In the genomic region with DNA sequence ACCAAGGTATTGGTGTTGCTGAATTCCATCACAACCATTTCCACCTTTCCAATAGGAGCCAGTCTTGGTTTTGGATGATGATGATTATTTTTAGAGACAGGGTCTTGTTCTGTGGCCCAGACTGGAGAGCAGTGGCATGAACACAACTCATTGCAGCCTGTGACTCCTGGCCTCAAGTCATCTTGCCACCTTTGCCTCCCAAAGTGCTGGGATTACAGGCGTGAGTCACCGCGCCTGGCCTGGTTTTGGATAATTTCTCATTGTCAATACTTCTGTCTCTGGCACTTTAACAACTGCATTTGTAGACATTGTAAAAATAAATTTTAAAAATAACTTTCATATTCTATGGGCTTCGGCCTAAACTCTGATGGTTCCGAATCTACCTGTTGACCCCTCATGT, we compare ENCODE assay signal across 16 cellular contexts. TPM values are rescaled to one million over a fixed set of nuclear protein-coding genes. Genes with fewer than 3 reads are reported as not detected.
A peak's percentile ranks its signal among the peaks of the same experiment; 100 is the strongest.
DNase-seq lines count a peak whose midpoint lies in the region; ATAC-seq and TF ChIP-seq lines count a peak whose summit lies in the region.
"Had no signal": no experiment of that assay in that cellular context is flagged by ENCODE, and none has a peak within 500 bp of the region (broad histone marks: within the 10 kb centered on the region; RNA-seq: fewer than 3 reads in every experiment).

No MANE protein-coding gene starts in this region.

- peak overlapping the region; percentile 93 for H3K27ac Mint-ChIP-seq in activated CD4-positive, alpha-beta T cell treated with anti-CD3 and anti-CD28 coated beads, Interleukin-2, amount 10 ng/mL, durations not matched to agents 24 days and 14 days
- peak overlapping the region; percentile 98 for H3K27ac Mint-ChIP-seq in activated T-helper 17 cell treated with anti-CD3 and anti-CD28 coated beads, Interleukin-2, amount 50 U/mL, for 72 hours
- peak overlapping the region; percentile 24 to 93 (median 82) for H3K27ac Mint-ChIP-seq in naive thymus-derived CD8-positive, alpha-beta T cell
- no peak overlapping the region for H3K27ac Mint-ChIP-seq in nephron progenitor cell
- H3K27ac Mint-ChIP-seq: stimulated activated naive B cell treated with anti-CD40 and anti-IgM and Interleukin-4, amounts not matched to agents 10 μg/mL and 1 μg/mL and 100 μg/mL, for 72 hours had no signal

- TF ChIP-seq CTCF in nephron progenitor cell (IDR thresholded peaks at IDR 0.05) (no peak), uterus (IDR thresholded peaks at IDR 0.05) (no peak), PC-3 (conservative IDR thresholded peaks at IDR 0.05; ENCODE audit: low read depth, low read length) (no peak)

- H3K36me3 ChIP-seq in uterus (no peaks in the 10 kb centered on the region), PC-3 (ENCODE audit: low read depth, low read length) (no peaks in the 10 kb centered on the region)
- H3K36me3 ChIP-seq: cardiac muscle cell had no signal

- CTCF ChIA-PET in PC-3 (lab: Charles Lee): no interaction called here

- H3K4me2 ChIP-seq in PC-3 (ENCODE audit: low read length): no peak overlapping the region

- H3K4me3 ChIP-seq in uterus: no peak overlapping the region
- no peak overlapping the region for H3K4me3 ChIP-seq in PC-3 (ENCODE audit: low read length)
- H3K4me3 ChIP-seq: cardiac muscle cell had no signal

- no peaks in the 10 kb centered on the region for H3K9me2 ChIP-seq in PC-3 (replicated peaks; ENCODE audit: low read length)

- no peak overlapping the region for H3K9ac ChIP-seq in PC-3 (ENCODE audit: low read length)

- no peaks in the 10 kb centered on the region for H3K27me3 Mint-ChIP-seq in activated CD4-positive, alpha-beta T cell treated with anti-CD3 and anti-CD28 coated beads, Interleukin-2, amount 10 ng/mL, durations not matched to agents 24 days and 14 days
- H3K27me3 Mint-ChIP-seq in activated T-helper 17 cell treated with anti-CD3 and anti-CD28 coated beads, Interleukin-2, amount 50 U/mL, for 72 hours: no peaks in the 10 kb centered on the region
- no peaks in the 10 kb centered on the region for H3K27me3 Mint-ChIP-seq in naive thymus-derived CD8-positive, alpha-beta T cell
- no peaks in the 10 kb centered on the region for H3K27me3 Mint-ChIP-seq in nephron progenitor cell (ENCODE audit: low read depth, poor library complexity)
- H3K27me3 Mint-ChIP-seq: stimulated activated naive B cell treated with anti-CD40 and anti-IgM and Interleukin-4, amounts not matched to agents 10 μg/mL and 1 μg/mL and 100 μg/mL, for 72 hours had no signal

- no peak for DNase-seq in activated CD4-positive, alpha-beta T cell treated with anti-CD3 and anti-CD28 coated beads, Interleukin-2, amount 10 ng/mL, durations not matched to agents 24 days and 14 days
- DNase-seq in activated CD4-positive, alpha-beta T cell treated with anti-CD3 and anti-CD28 coated beads, Interleukin-2, amount 50 U/mL, for 1 hour: no peak
- DNase-seq in Daoy (ENCODE audit: low read depth): peak; percentile 56
- DNase-seq in naive thymus-derived CD8-positive, alpha-beta T cell: no peak
- DNase-seq in nephron progenitor cell: no peak
- DNase-seq in uterus: no peak
- no peak for DNase-seq in PC-3
- DNase-seq: DMS79; endodermal cell; left colon; NCI-H1930; small intestine; stimulated activated naive B cell treated with anti-CD40 and anti-IgM and Interleukin-4, amounts not matched to agents 10 μg/mL and 1 μg/mL and 100 μg/mL, for 72 hours had no signal

- H3K4me1 ChIP-seq in uterus (no peaks in the 10 kb centered on the region), PC-3 (ENCODE audit: insufficient read depth, low read length) (no peaks in the 10 kb centered on the region)

- ATAC-seq in activated T-helper 17 cell treated with anti-CD3 and anti-CD28 coated beads, Interleukin-2, amount 50 U/mL, for 72 hours (replicated peaks): peak; percentile 34
- ATAC-seq in naive thymus-derived CD8-positive, alpha-beta T cell: no peak
- no peak for ATAC-seq in PC-3
- ATAC-seq: left colon; stimulated activated naive B cell treated with anti-CD40 and anti-IgM and Interleukin-4, amounts not matched to agents 10 μg/mL and 1 μg/mL and 100 μg/mL, for 72 hours had no signal

- peaks cover 51% of the 10 kb centered on the region for H3K4me1 Mint-ChIP-seq in activated CD4-positive, alpha-beta T cell treated with anti-CD3 and anti-CD28 coated beads, Interleukin-2, amount 10 ng/mL, durations not matched to agents 24 days and 14 days
- peaks cover 49% of the 10 kb centered on the region for H3K4me1 Mint-ChIP-seq in activated T-helper 17 cell treated with anti-CD3 and anti-CD28 coated beads, Interleukin-2, amount 50 U/mL, for 72 hours
- H3K4me1 Mint-ChIP-seq in naive thymus-derived CD8-positive, alpha-beta T cell: peaks cover 24 to 67% (median 61%) of the 10 kb centered on the region in 4 donors
- H3K4me1 Mint-ChIP-seq in nephron progenitor cell: peaks cover 12% of the 10 kb centered on the region

- H3K9me3 ChIP-seq in uterus: no peaks in the 10 kb centered on the region
- H3K9me3 ChIP-seq in PC-3 (ENCODE audit: low read length): no peaks in the 10 kb centered on the region

- no peaks in the 10 kb centered on the region for H3K79me2 ChIP-seq in PC-3 (ENCODE audit: low read length)

- no TSS peak for BruUV-seq in PC-3 (replicated peaks; lab: Mats Ljungman, UMichigan)

- peaks cover 24% of the 10 kb centered on the region for H3K36me3 Mint-ChIP-seq in activated CD4-positive, alpha-beta T cell treated with anti-CD3 and anti-CD28 coated beads, Interleukin-2, amount 10 ng/mL, durations not matched to agents 24 days and 14 days (ENCODE audit: low read depth)
- H3K36me3 Mint-ChIP-seq in activated T-helper 17 cell treated with anti-CD3 and anti-CD28 coated beads, Interleukin-2, amount 50 U/mL, for 72 hours (ENCODE audit: low read depth): peaks cover 48% of the 10 kb centered on the region
- H3K36me3 Mint-ChIP-seq in naive thymus-derived CD8-positive, alpha-beta T cell: peaks cover 0 to 2% (median 0%) of the 10 kb centered on the region in 3 donors
- H3K36me3 Mint-ChIP-seq in nephron progenitor cell (ENCODE audit: low read depth): peaks cover 5% of the 10 kb centered on the region

- TF ChIP-seq POLR2A in uterus (IDR thresholded peaks at IDR 0.05): no peak

- no peaks in the 10 kb centered on the region for H3K27me3 ChIP-seq in uterus
- no peaks in the 10 kb centered on the region for H3K27me3 ChIP-seq in PC-3 (ENCODE audit: low read length)
- H3K27me3 ChIP-seq: cardiac muscle cell had no signal

- no peaks in the 10 kb centered on the region for H4K20me1 ChIP-seq in PC-3 (ENCODE audit: low read length)

- H3F3A ChIP-seq in PC-3 (ENCODE audit: low read length, unreplicated experiment): no peaks in the 10 kb centered on the region

- H2AFZ ChIP-seq in PC-3 (ENCODE audit: low read length): no peak overlapping the region

- H3K4me3 Mint-ChIP-seq in activated CD4-positive, alpha-beta T cell treated with anti-CD3 and anti-CD28 coated beads, Interleukin-2, amount 10 ng/mL, durations not matched to agents 24 days and 14 days: no peak overlapping the region
- H3K4me3 Mint-ChIP-seq in activated T-helper 17 cell treated with anti-CD3 and anti-CD28 coated beads, Interleukin-2, amount 50 U/mL, for 72 hours: peak overlapping the region; percentile 80
- no peak overlapping the region for H3K4me3 Mint-ChIP-seq in naive thymus-derived CD8-positive, alpha-beta T cell
- H3K4me3 Mint-ChIP-seq in nephron progenitor cell: no peak overlapping the region
- H3K4me3 Mint-ChIP-seq: CD14-positive monocyte; endodermal cell; stimulated activated naive B cell treated with anti-CD40 and anti-IgM and Interleukin-4, amounts not matched to agents 10 μg/mL and 1 μg/mL and 100 μg/mL, for 72 hours had no signal

- intact Hi-C loops in activated CD4-positive, alpha-beta T cell treated with anti-CD3 and anti-CD28 coated beads, Interleukin-2, amount 10 ng/mL, durations not matched to agents 24 days and 14 days (cut with micrococcal nuclease): no loop called here
- intact Hi-C loops in uterus (cut with DNase I; ENCODE audit: low total_unique reads): no loop called here
- intact Hi-C loops in PC-3 (cut with micrococcal nuclease): no loop called here

- POLR2A ChIA-PET in naive thymus-derived CD8-positive, alpha-beta T cell (lab: Charles Lee): interaction anchor here (0.5 to 2.2 kb wide), 2 partner anchors 35 to 547 kb away, joined by 3 to 9 read pairs; partner anchors contain the start of gene STAT5A
- POLR2A ChIA-PET in PC-3 (lab: Charles Lee; ENCODE audit: unreplicated experiment): no interaction called here

- H3K9me3 Mint-ChIP-seq in activated CD4-positive, alpha-beta T cell treated with anti-CD3 and anti-CD28 coated beads, Interleukin-2, amount 10 ng/mL, durations not matched to agents 24 days and 14 days: no peaks in the 10 kb centered on the region
- peaks cover 2% of the 10 kb centered on the region for H3K9me3 Mint-ChIP-seq in activated T-helper 17 cell treated with anti-CD3 and anti-CD28 coated beads, Interleukin-2, amount 50 U/mL, for 72 hours
- H3K9me3 Mint-ChIP-seq in naive thymus-derived CD8-positive, alpha-beta T cell: no peaks in the 10 kb centered on the region
- H3K9me3 Mint-ChIP-seq in nephron progenitor cell: no peaks in the 10 kb centered on the region
- H3K9me3 Mint-ChIP-seq: CD14-positive monocyte; endodermal cell; stimulated activated naive B cell treated with anti-CD40 and anti-IgM and Interleukin-4, amounts not matched to agents 10 μg/mL and 1 μg/mL and 100 μg/mL, for 72 hours had no signal

- H3K27ac ChIP-seq in uterus (peak overlapping the region in 1 of 2 donors; percentile 46), PC-3 (ENCODE audit: low read length) (no peak overlapping the region)
- H3K27ac ChIP-seq: cardiac muscle cell had no signal

RNA-seq across cellular contexts. Expression of gene STAT5B, which starts 22.6 kb away (rescaled TPM):
- total RNA-seq in activated CD4-positive, alpha-beta T cell treated with anti-CD3 and anti-CD28 coated beads, Interleukin-2, amount 10 ng/mL, durations not matched to agents 24 days and 14 days: 184 and 189 TPM in 2 replicates
- total RNA-seq in Daoy (2014; rRNA removed; shearing (Covaris generic)): 18.6 and 27.1 TPM in 2 replicates
- total RNA-seq in activated T-helper 17 cell treated with anti-CD3 and anti-CD28 coated beads, Interleukin-2, amount 50 U/mL, for 72 hours: 100 to 1,000 TPM; 124 to 255 TPM
- 100 to 1,000 TPM; 137 to 149 TPM for total RNA-seq in naive thymus-derived CD8-positive, alpha-beta T cell
- polyA plus RNA-seq in naive thymus-derived CD8-positive, alpha-beta T cell: 10 to 100 TPM; 66.3 to 94.0 (median 82.8) TPM
- total RNA-seq in uterus: 100 to 1,000 TPM in 3 of 4 donors, 10 to 100 TPM in 1; 72.1 to 187 (median 144) TPM
- not detected in 2 replicates for total RNA-seq in PC-3 (2014; rRNA removed)

RNA-seq across cellular contexts. Expression of gene STAT5A, which starts 34.7 kb away (rescaled TPM):
- total RNA-seq in activated CD4-positive, alpha-beta T cell treated with anti-CD3 and anti-CD28 coated beads, Interleukin-2, amount 10 ng/mL, durations not matched to agents 24 days and 14 days: 346 and 348 TPM in 2 replicates
- 11.9 and 18.7 TPM in 2 replicates for total RNA-seq in Daoy (2014; rRNA removed; shearing (Covaris generic))
- 100 to 1,000 TPM; 133 to 305 TPM for total RNA-seq in activated T-helper 17 cell treated with anti-CD3 and anti-CD28 coated beads, Interleukin-2, amount 50 U/mL, for 72 hours
- total RNA-seq in naive thymus-derived CD8-positive, alpha-beta T cell: 100 to 1,000 TPM; 117 to 122 TPM
- polyA plus RNA-seq in naive thymus-derived CD8-positive, alpha-beta T cell: 100 to 1,000 TPM in 1 of 3 donors, 10 to 100 TPM in 2; 59.6 to 115 (median 89.1) TPM
- total RNA-seq in uterus: 10 to 100 TPM; 30.7 to 69.2 (median 33.9) TPM
- total RNA-seq in PC-3 (2014; rRNA removed): not detected in 2 replicates

RNA-seq across cellular contexts. Expression of gene GHDC, which starts 59.3 kb away (rescaled TPM):
- total RNA-seq in activated CD4-positive, alpha-beta T cell treated with anti-CD3 and anti-CD28 coated beads, Interleukin-2, amount 10 ng/mL, durations not matched to agents 24 days and 14 days: 14.4 and 17.5 TPM in 2 replicates
- total RNA-seq in Daoy (2014; rRNA removed; shearing (Covaris generic)): 1.8 and 2.8 TPM in 2 replicates
- 10 to 100 TPM; 19.6 to 24.5 TPM for total RNA-seq in activated T-helper 17 cell treated with anti-CD3 and anti-CD28 coated beads, Interleukin-2, amount 50 U/mL, for 72 hours
- 10 to 100 TPM; 25.8 to 29.6 TPM for total RNA-seq in naive thymus-derived CD8-positive, alpha-beta T cell
- polyA plus RNA-seq in naive thymus-derived CD8-positive, alpha-beta T cell: 10 to 100 TPM; 15.3 to 21.5 (median 17.3) TPM
- total RNA-seq in uterus: 10 to 100 TPM in 2 of 4 donors, 1 to 10 TPM in 2; 8.2 to 26.8 (median 17.5) TPM
- not detected in 2 replicates for total RNA-seq in PC-3 (2014; rRNA removed)

Comparison
In these comparisons a context has a peak if more than half of its experiments do, and no peak if none do; other contexts are left out.
1. RNA of gene STAT5B, which starts 22.6 kb away (total RNA-seq): 124 to 255 TPM in activated T-helper 17 cell treated with anti-CD3 and anti-CD28 coated beads, Interleukin-2, amount 50 U/mL, for 72 hours, 184 to 189 TPM in activated CD4-positive, alpha-beta T cell treated with anti-CD3 and anti-CD28 coated beads, Interleukin-2, amount 10 ng/mL, durations not matched to agents 24 days and 14 days, 72.1 to 187 TPM in uterus, 137 to 149 TPM in naive thymus-derived CD8-positive, alpha-beta T cell and 18.6 to 27.1 TPM in Daoy; not detected in PC-3; every median in the first group is over 10 times any median in the second.
2. RNA of gene STAT5A, which starts 34.7 kb away (total RNA-seq): 346 to 348 TPM in activated CD4-positive, alpha-beta T cell treated with anti-CD3 and anti-CD28 coated beads, Interleukin-2, amount 10 ng/mL, durations not matched to agents 24 days and 14 days, 133 to 305 TPM in activated T-helper 17 cell treated with anti-CD3 and anti-CD28 coated beads, Interleukin-2, amount 50 U/mL, for 72 hours, 117 to 122 TPM in naive thymus-derived CD8-positive, alpha-beta T cell, 30.7 to 69.2 TPM in uterus and 11.9 to 18.7 TPM in Daoy; not detected in PC-3; every median in the first group is over 10 times any median in the second.